1 cellular context compared by ENCODE assay signal in genomic region chr7:6015917-6016652, GRCh38.
TF ChIP-seq lines count a peak whose summit lies in the region.

No MANE protein-coding gene starts in this region.

TF ChIP-seq in K562, 482 proteins besides CTCF, POLR2A, EP300 and RAD21 (continued from another document and continues in another):
- no peak for TF ChIP-seq ZNF398 (CRISPR knock-in tag; IDR thresholded peaks at IDR 0.05)
- TF ChIP-seq STAT5B (CRISPR knock-in tag; IDR thresholded peaks at IDR 0.05) = no peak
- TF ChIP-seq THRA (IDR thresholded peaks at IDR 0.05) = no peak
- TF ChIP-seq MTF1 (CRISPR knock-in tag; IDR thresholded peaks at IDR 0.05; ENCODE audit: borderline replicate concordance) = 0 out of 2 replicates have a peak, but pooled peaks have one; percentile 47
- no peak for TF ChIP-seq ETS2 (tag; IDR thresholded peaks at IDR 0.05; ENCODE audit: borderline replicate concordance, poor library complexity, severe bottlenecking)
- no peak for TF ChIP-seq ZNF280A (IDR thresholded peaks at IDR 0.05; ENCODE audit: low read depth, partially characterized antibody)
- no peak for TF ChIP-seq ZKSCAN8 (CRISPR knock-in tag; IDR thresholded peaks at IDR 0.05)
- no peak for TF ChIP-seq SMARCA5 (IDR thresholded peaks at IDR 0.05)
- TF ChIP-seq FOXA1 (IDR thresholded peaks at IDR 0.05; ENCODE audit: borderline replicate concordance) = no peak
- no peak for TF ChIP-seq NR0B1 (IDR thresholded peaks at IDR 0.05; ENCODE audit: partially characterized antibody)
- no peak for TF ChIP-seq NR2C2 (CRISPR knock-in tag; IDR thresholded peaks at IDR 0.05)
- TF ChIP-seq NR2C2 (tag; IDR thresholded peaks at IDR 0.05) = peak; percentile 80
- no peak for TF ChIP-seq CREM (IDR thresholded peaks at IDR 0.05; ENCODE audit: low read depth)
- TF ChIP-seq MYBL2 (IDR thresholded peaks at IDR 0.05; ENCODE audit: low read depth) = no peak
- TF ChIP-seq MYBL2 (CRISPR knock-in tag; IDR thresholded peaks at IDR 0.05; ENCODE audit: borderline replicate concordance) = no peak
- TF ChIP-seq CHD4 (IDR thresholded peaks at IDR 0.05; ENCODE audit: insufficient read depth, insufficient replicate concordance, low read depth, low read length, poor library complexity, severe bottlenecking) = no peak
- TF ChIP-seq GATAD2A (IDR thresholded peaks at IDR 0.05) = no peak
- no peak for TF ChIP-seq RAD51 (IDR thresholded peaks at IDR 0.05; ENCODE audit: borderline replicate concordance, low read depth)
- TF ChIP-seq ZNF766 (CRISPR knock-in tag; conservative IDR thresholded peaks at IDR 0.05) = peak; percentile 92
- no peak for TF ChIP-seq ZNF217 (CRISPR knock-in tag; IDR thresholded peaks at IDR 0.05)
- peak; percentile 90 for TF ChIP-seq ZNF175 (CRISPR knock-in tag; IDR thresholded peaks at IDR 0.05; ENCODE audit: low read depth)
- peak; percentile 83 for TF ChIP-seq SMAD4 (CRISPR knock-in tag; conservative IDR thresholded peaks at IDR 0.05)
- TF ChIP-seq ZNF224 (CRISPR knock-in tag; IDR thresholded peaks at IDR 0.05) = no peak
- no peak for TF ChIP-seq ZNF740 (CRISPR knock-in tag; IDR thresholded peaks at IDR 0.05)
- TF ChIP-seq ZNF740 (tag; IDR thresholded peaks at IDR 0.05) = peak in 1 of 2 experiments; percentile 72; a peak in 2 of 4 replicates
- TF ChIP-seq ZNF830 (CRISPR knock-in tag; IDR thresholded peaks at IDR 0.05) = no peak
- TF ChIP-seq RREB1 (CRISPR knock-in tag; IDR thresholded peaks at IDR 0.05) = no peak
- no peak for TF ChIP-seq ZC3H11A (IDR thresholded peaks at IDR 0.05; ENCODE audit: low read depth, low read length)
- TF ChIP-seq BRD9 (IDR thresholded peaks at IDR 0.05; ENCODE audit: low read depth, partially characterized antibody) = peak; percentile 92
- TF ChIP-seq ZNF589 (CRISPR knock-in tag; IDR thresholded peaks at IDR 0.05; ENCODE audit: low read depth) = peak; percentile 82
- TF ChIP-seq KHSRP (IDR thresholded peaks at IDR 0.05) = no peak
- TF ChIP-seq CCAR2 (IDR thresholded peaks at IDR 0.05; ENCODE audit: low read depth, low read length) = no peak
- no peak for TF ChIP-seq ZNF212 (CRISPR knock-in tag; IDR thresholded peaks at IDR 0.05)
- no peak for TF ChIP-seq ZNF347 (CRISPR knock-in tag; IDR thresholded peaks at IDR 0.05; ENCODE audit: low read depth)
- no peak for TF ChIP-seq HMBOX1 (IDR thresholded peaks at IDR 0.05)
- TF ChIP-seq ZNF24 (IDR thresholded peaks at IDR 0.05) = peak; percentile 85
- no peak; the same call in none of the 2 replicates for TF ChIP-seq PTTG1 (tag; IDR thresholded peaks at IDR 0.05; ENCODE audit: low read depth)
- no peak for TF ChIP-seq CREB3L1 (IDR thresholded peaks at IDR 0.05; ENCODE audit: borderline replicate concordance, low read depth)
- no peak for TF ChIP-seq PRMT5 (CRISPR knock-in tag; IDR thresholded peaks at IDR 0.05)
- peak; percentile 57; the same call in 1 of the 2 replicates for TF ChIP-seq SOX6 (IDR thresholded peaks at IDR 0.05)
- no peak for TF ChIP-seq ZNF184 (CRISPR knock-in tag; IDR thresholded peaks at IDR 0.05)
- no peak for TF ChIP-seq CEBPZ (IDR thresholded peaks at IDR 0.05; ENCODE audit: borderline replicate concordance, low read depth, low read length)
- no peak for TF ChIP-seq ZNF146 (CRISPR knock-in tag; IDR thresholded peaks at IDR 0.05; ENCODE audit: unreplicated experiment)
- TF ChIP-seq HEY1 (CRISPR knock-in tag; IDR thresholded peaks at IDR 0.05; ENCODE audit: borderline replicate concordance) = no peak
- TF ChIP-seq MIER1 (IDR thresholded peaks at IDR 0.05; ENCODE audit: low read depth) = no peak
- TF ChIP-seq ZFP36 (IDR thresholded peaks at IDR 0.05; ENCODE audit: low read depth, low read length, partially characterized antibody) = no peak
- peak; percentile 98 for TF ChIP-seq CEBPG (CRISPR knock-in tag; IDR thresholded peaks at IDR 0.05)
- peak; percentile 88 to 99 for TF ChIP-seq CEBPG (tag; conservative IDR thresholded peaks at IDR 0.05 in 1 of 2, IDR thresholded peaks at IDR 0.05 in 1 of 2)
- TF ChIP-seq CBX5 (IDR thresholded peaks at IDR 0.05; ENCODE audit: borderline replicate concordance, low read depth) = no peak
- no peak for TF ChIP-seq POU5F1 (IDR thresholded peaks at IDR 0.05; ENCODE audit: borderline replicate concordance, low read depth, low read length, partially characterized antibody)
